7 cellular contexts compared by ENCODE assay signal in genomic region chr5:16585028-16585667, GRCh38. TPM values are rescaled to one million over a fixed set of nuclear protein-coding genes. Genes with fewer than 3 reads are reported as not detected.
A peak's percentile ranks its signal among the peaks of the same experiment; 100 is the strongest.
DNase-seq lines count a peak whose midpoint lies in the region; ATAC-seq and TF ChIP-seq lines count a peak whose summit lies in the region.

No MANE protein-coding gene starts in this region.

- no peak overlapping the region for H2AFZ ChIP-seq in osteoblast (ENCODE audit: low read length)

- in situ Hi-C loops in GM13976 (cut with MboI; ENCODE audit: low sequenced_read_pairs, unreplicated experiment) (no loop called here), brain microvascular endothelial cell (cut with HindIII; ENCODE audit: low pct_ligation_motif_present, low sequenced_read_pairs) (no loop called here)

- ATAC-seq in HG03139 (IDR thresholded peaks at IDR 0.05; ENCODE audit: unreplicated experiment): peak; percentile 52
- no peak for ATAC-seq in GM19035 (IDR thresholded peaks at IDR 0.05; ENCODE audit: unreplicated experiment)

- H3K4me1 ChIP-seq in osteoblast (ENCODE audit: insufficient read depth, low read length) (no peaks in the 10 kb centered on the region), prostate gland (replicated peaks) (no peaks in the 10 kb centered on the region)

- intact Hi-C loops in prostate gland (cut with DNase I): no loop called here

- H3K4me3 ChIP-seq in brain microvascular endothelial cell (ENCODE audit: low read depth, low read length) (no peak overlapping the region), osteoblast (ENCODE audit: insufficient read depth, low read length) (no peak overlapping the region), prostate gland (no peak overlapping the region)

- H3K27ac ChIP-seq in brain microvascular endothelial cell: no peak overlapping the region
- H3K27ac ChIP-seq in osteoblast (ENCODE audit: low read depth, low read length): no peak overlapping the region
- H3K27ac ChIP-seq in prostate gland: no peak overlapping the region

- TF ChIP-seq CTCF in GM13976 (IDR thresholded peaks at IDR 0.05; ENCODE audit: borderline replicate concordance, control extremely low read depth, extremely low read depth, insufficient read depth, missing control alignments) (peak; percentile 26), brain microvascular endothelial cell (IDR thresholded peaks at IDR 0.05; ENCODE audit: low read depth, low read length, missing control alignments) (peak; percentile 64), osteoblast (IDR thresholded peaks at IDR 0.05; ENCODE audit: extremely low read depth, low read depth, low read length) (peak; percentile 51), prostate gland (IDR thresholded peaks at IDR 0.05) (peak in 1 of 4 experiments; percentile 15)

- H3K36me3 ChIP-seq in brain microvascular endothelial cell (replicated peaks): no peaks in the 10 kb centered on the region
- H3K36me3 ChIP-seq in osteoblast (ENCODE audit: insufficient read depth, low read length): no peaks in the 10 kb centered on the region
- no peaks in the 10 kb centered on the region for H3K36me3 ChIP-seq in prostate gland

- no peaks in the 10 kb centered on the region for H4K20me1 ChIP-seq in osteoblast (ENCODE audit: insufficient read depth, low read length)

- H3K4me2 ChIP-seq in osteoblast (ENCODE audit: insufficient read depth, low read length): no peak overlapping the region

- no peak for TF ChIP-seq POLR2A in prostate gland (IDR thresholded peaks at IDR 0.05)

- H3K27me3 ChIP-seq in brain microvascular endothelial cell (replicated peaks) (no peaks in the 10 kb centered on the region), osteoblast (ENCODE audit: insufficient read depth, low read length) (no peaks in the 10 kb centered on the region), prostate gland (replicated peaks; ENCODE audit: insufficient read depth) (no peaks in the 10 kb centered on the region)

- H3K79me2 ChIP-seq in osteoblast (ENCODE audit: insufficient read depth, low read length): no peaks in the 10 kb centered on the region

- H3K9me3 ChIP-seq in osteoblast (ENCODE audit: low read depth, low read length) (no peaks in the 10 kb centered on the region), prostate gland (no peaks in the 10 kb centered on the region)

- 92% methylated on average over 4 of the region's 4 CpGs for WGBS in prostate gland

- no peak for DNase-seq in GM13976 (ENCODE audit: low spot score)
- no peak for DNase-seq in brain microvascular endothelial cell
- DNase-seq in osteoblast (ENCODE audit: insufficient read length, low spot score, missing footprints): no peak
- DNase-seq in prostate gland (ENCODE audit: low spot score): no peak
- no peak for DNase-seq in T-helper 9 cell

RNA-seq across cellular contexts. Expression of gene RETREG1, which starts 31.6 kb away (rescaled TPM):
- total RNA-seq in osteoblast (8.3 TPM in 2 replicates), prostate gland (10 to 100 TPM; 13.5 to 18.4 TPM)
